Comparison of ENCODE assay signal across 8 cellular contexts in the genomic region with DNA sequence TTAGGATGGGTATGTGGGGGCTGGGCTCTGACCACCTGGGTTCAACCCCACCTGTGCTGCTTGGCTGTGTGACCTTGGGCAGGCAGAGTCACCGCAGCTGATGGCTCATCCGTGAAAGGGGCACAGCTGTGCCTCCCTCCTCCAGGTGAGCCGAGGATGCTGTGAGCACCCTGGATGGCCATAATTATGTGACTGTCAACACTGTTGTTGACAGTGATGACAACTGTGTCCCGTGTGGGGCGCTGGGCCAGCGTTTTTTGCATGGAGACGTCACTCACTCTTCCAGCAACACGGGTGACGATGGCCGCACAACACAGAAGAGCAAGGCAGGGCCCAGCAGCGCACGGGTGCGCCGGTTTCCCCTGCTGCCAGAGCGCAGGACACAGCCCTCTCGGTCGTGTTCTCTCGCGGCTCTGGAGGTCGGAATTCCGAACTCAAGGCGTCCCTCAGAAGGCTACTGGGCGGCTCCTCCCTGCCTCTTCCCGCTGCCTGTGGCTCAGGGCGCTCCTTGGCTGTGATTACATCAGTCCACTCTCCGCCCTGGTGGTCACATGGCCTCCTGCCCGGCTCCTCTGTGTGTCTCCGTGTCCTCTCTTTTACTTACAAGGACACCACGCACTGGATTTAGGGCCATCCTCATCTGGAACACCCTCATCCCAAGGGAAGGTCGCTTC. TPM values are rescaled to one million over a fixed set of nuclear protein-coding genes. Genes with fewer than 3 reads are reported as not detected.
A peak's percentile ranks its signal among the peaks of the same experiment; 100 is the strongest.
DNase-seq lines count a peak whose midpoint lies in the region; ATAC-seq and TF ChIP-seq lines count a peak whose summit lies in the region.

No MANE protein-coding gene starts in this region.

- intact Hi-C loops in right lobe of liver (cut with DNase I) (no loop called here), thyroid gland (cut with DNase I) (no loop called here)

- no peaks in the 10 kb centered on the region for H4K20me1 ChIP-seq in GM23338 (replicated peaks; ENCODE audit: insufficient read depth)

- H3K36me3 ChIP-seq in KOPT-K1 (ENCODE audit: insufficient read depth, low read length) (no peaks in the 10 kb centered on the region; the same call in 1 of the 2 replicates), adipocyte (ENCODE audit: control insufficient read depth, insufficient read depth, low read length, severe bottlenecking) (no peaks in the 10 kb centered on the region), right lobe of liver (peaks cover 0 to 1% (median 0%) of the 10 kb centered on the region in 4 donors), thyroid gland (no peaks in the 10 kb centered on the region), GM23338 (ENCODE audit: insufficient read depth) (no peaks in the 10 kb centered on the region)

- H3F3A ChIP-seq in GM23338 (replicated peaks; ENCODE audit: low read depth) = no peaks in the 10 kb centered on the region

- no peak overlapping the region; the same call in none of the 2 replicates for H3K27ac Mint-ChIP-seq in GM23338

- peak overlapping the region; percentile 41 for H3K9ac ChIP-seq in adipocyte (ENCODE audit: low read length)

- peaks cover 7% of the 10 kb centered on the region for H3K27me3 Mint-ChIP-seq in GM23338 (ENCODE audit: insufficient read depth, low read depth, poor library complexity)

- peaks cover 6% of the 10 kb centered on the region for H3K4me1 Mint-ChIP-seq in GM23338

- peak; percentile 72 for DNase-seq in AG08396 (ENCODE audit: low spot score)
- DNase-seq in adipocyte (ENCODE audit: low read depth) = no peak
- peak in 2 of 3 donors; percentile 59 to 64 for DNase-seq in right lobe of liver
- DNase-seq in thyroid gland = peak; percentile 47 to 60
- no peak for DNase-seq in GM23338 (ENCODE audit: low spot score)
- DNase-seq in SIG-M5 treated with dmso at 0.1 percent for 504 hours (lab: John Stamatoyannopoulos, UW; ENCODE audit: unreplicated experiment) = no peak

- ATAC-seq in right lobe of liver (peak in 1 of 4 donors; percentile 4), GM23338 (no peak), GM18858 (IDR thresholded peaks at IDR 0.05; ENCODE audit: unreplicated experiment) (no peak)

- WGBS in right lobe of liver (ENCODE audit: insufficient coverage, low coverage, low lambda C conversion rate, missing lambda C conversion rate) = 12% methylated on average over 6 of the region's 30 CpGs
- WGBS in thyroid gland, 2 donors = 77 to 79% methylated on average over 20 to 30 of the region's 30 CpGs

- no peaks in the 10 kb centered on the region for H3K9me3 Mint-ChIP-seq in GM23338

- no peaks in the 10 kb centered on the region for H3K9me2 ChIP-seq in GM23338 (ENCODE audit: insufficient read depth)

- H3K9me3 ChIP-seq in KOPT-K1 (ENCODE audit: insufficient read depth, low read length, poor library complexity, severe bottlenecking) (no peaks in the 10 kb centered on the region), adipocyte (ENCODE audit: control insufficient read depth, low read length) (no peaks in the 10 kb centered on the region), right lobe of liver (no peaks in the 10 kb centered on the region), thyroid gland (no peaks in the 10 kb centered on the region)

- peak; percentile 63 for TF ChIP-seq POLR2A in right lobe of liver (IDR thresholded peaks at IDR 0.05)
- peak in 1 of 2 donors; percentile 16 for TF ChIP-seq POLR2A in thyroid gland (IDR thresholded peaks at IDR 0.05)

- H3K4me1 ChIP-seq in adipocyte (ENCODE audit: control insufficient read depth, insufficient read depth, low read length) (peaks cover 29% of the 10 kb centered on the region), right lobe of liver (peaks cover 0 to 37% (median 21%) of the 10 kb centered on the region in 4 donors), thyroid gland (peaks cover 34 to 60% of the 10 kb centered on the region in 2 donors), GM23338 (ENCODE audit: insufficient read depth) (no peaks in the 10 kb centered on the region)

- H3K27me3 ChIP-seq in adipocyte (replicated peaks; ENCODE audit: control insufficient read depth, insufficient read depth, low read length) = peaks cover 15% of the 10 kb centered on the region
- no peaks in the 10 kb centered on the region for H3K27me3 ChIP-seq in right lobe of liver
- H3K27me3 ChIP-seq in thyroid gland = no peaks in the 10 kb centered on the region
- no peaks in the 10 kb centered on the region for H3K27me3 ChIP-seq in GM23338 (ENCODE audit: insufficient read depth)

- H3K4me3 ChIP-seq in adipocyte (ENCODE audit: low read length) (peak overlapping the region; percentile 58), right lobe of liver (peak overlapping the region; percentile 67 to 85 (median 74)), thyroid gland (replicated peaks in 1 of 3) (peak overlapping the region in 1 of 3 donors; percentile 33), GM23338 (no peak overlapping the region)

- H3K27ac ChIP-seq in KOPT-K1 (ENCODE audit: low read depth, low read length, poor library complexity, severe bottlenecking) (peak overlapping the region; percentile 69), right lobe of liver (peak overlapping the region; percentile 90 to 94 (median 93)), thyroid gland (peak overlapping the region; percentile 65 to 91 (median 76)), GM23338 (ENCODE audit: low read depth) (no peak overlapping the region)

- no peak overlapping the region for H3K4me3 Mint-ChIP-seq in GM23338

- H2AFZ ChIP-seq in GM23338 = no peak overlapping the region

- no peaks in the 10 kb centered on the region for H3K36me3 Mint-ChIP-seq in GM23338 (ENCODE audit: low read depth)

- no peaks in the 10 kb centered on the region for H3K79me2 ChIP-seq in GM23338 (replicated peaks; ENCODE audit: insufficient read depth)

- no peak for TF ChIP-seq CTCF in right lobe of liver (IDR thresholded peaks at IDR 0.05)
- TF ChIP-seq CTCF in thyroid gland (IDR thresholded peaks at IDR 0.05) = no peak
- TF ChIP-seq CTCF in GM23338 (conservative IDR thresholded peaks at IDR 0.05; ENCODE audit: low read depth in 2 of 2) = no peak

- H3K4me2 ChIP-seq in GM23338 = no peak overlapping the region

TF ChIP-seq in GM23338, 12 proteins besides CTCF, POLR2A, EP300 and RAD21 (continues in another document):
- TF ChIP-seq JUNB (IDR thresholded peaks at IDR 0.05; ENCODE audit: unreplicated experiment) (no peak), POLR2AphosphoS5 (IDR thresholded peaks at IDR 0.05; ENCODE audit: low read depth) (no peak), EZH2 (IDR thresholded peaks at IDR 0.05; ENCODE audit: low read depth, unreplicated experiment) (no peak), ZNF114 (CRISPR knock-in tag; IDR thresholded peaks at IDR 0.05) (no peak), NANOG (IDR thresholded peaks at IDR 0.05; ENCODE audit: borderline replicate concordance) (no peak), ZNF331 (CRISPR knock-in tag; IDR thresholded peaks at IDR 0.05; ENCODE audit: low read depth) (no peak), CREB1 (CRISPR knock-in tag; IDR thresholded peaks at IDR 0.05; ENCODE audit: low read depth) (no peak)
- TF ChIP-seq, protein P1, sequence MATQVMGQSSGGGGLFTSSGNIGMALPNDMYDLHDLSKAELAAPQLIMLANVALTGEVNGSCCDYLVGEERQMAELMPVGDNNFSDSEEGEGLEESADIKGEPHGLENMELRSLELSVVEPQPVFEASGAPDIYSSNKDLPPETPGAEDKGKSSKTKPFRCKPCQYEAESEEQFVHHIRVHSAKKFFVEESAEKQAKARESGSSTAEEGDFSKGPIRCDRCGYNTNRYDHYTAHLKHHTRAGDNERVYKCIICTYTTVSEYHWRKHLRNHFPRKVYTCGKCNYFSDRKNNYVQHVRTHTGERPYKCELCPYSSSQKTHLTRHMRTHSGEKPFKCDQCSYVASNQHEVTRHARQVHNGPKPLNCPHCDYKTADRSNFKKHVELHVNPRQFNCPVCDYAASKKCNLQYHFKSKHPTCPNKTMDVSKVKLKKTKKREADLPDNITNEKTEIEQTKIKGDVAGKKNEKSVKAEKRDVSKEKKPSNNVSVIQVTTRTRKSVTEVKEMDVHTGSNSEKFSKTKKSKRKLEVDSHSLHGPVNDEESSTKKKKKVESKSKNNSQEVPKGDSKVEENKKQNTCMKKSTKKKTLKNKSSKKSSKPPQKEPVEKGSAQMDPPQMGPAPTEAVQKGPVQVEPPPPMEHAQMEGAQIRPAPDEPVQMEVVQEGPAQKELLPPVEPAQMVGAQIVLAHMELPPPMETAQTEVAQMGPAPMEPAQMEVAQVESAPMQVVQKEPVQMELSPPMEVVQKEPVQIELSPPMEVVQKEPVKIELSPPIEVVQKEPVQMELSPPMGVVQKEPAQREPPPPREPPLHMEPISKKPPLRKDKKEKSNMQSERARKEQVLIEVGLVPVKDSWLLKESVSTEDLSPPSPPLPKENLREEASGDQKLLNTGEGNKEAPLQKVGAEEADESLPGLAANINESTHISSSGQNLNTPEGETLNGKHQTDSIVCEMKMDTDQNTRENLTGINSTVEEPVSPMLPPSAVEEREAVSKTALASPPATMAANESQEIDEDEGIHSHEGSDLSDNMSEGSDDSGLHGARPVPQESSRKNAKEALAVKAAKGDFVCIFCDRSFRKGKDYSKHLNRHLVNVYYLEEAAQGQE (IDR thresholded peaks at IDR 0.05; ENCODE audit: unreplicated experiment) = no peak

RNA-seq across cellular contexts. Expression of gene SH3TC1, which starts 1.3 kb away (rescaled TPM):
- total RNA-seq in right lobe of liver (10 to 100 TPM; 13.2 to 48.0 (median 24.9) TPM), thyroid gland (10 to 100 TPM; 13.5 to 29.5 (median 16.4) TPM)
- total RNA-seq in GM23338 (2014; rRNA removed; shearing (Covaris generic)) = 0.07 TPM in 1 of 2 replicates, not detected in the other
- polyA plus RNA-seq in GM23338 (2016; fragmentation: Nextera tagmentation; extraction: Ambion mirVana) = not detected in 2 replicates

RNA-seq across cellular contexts. Expression of gene ABLIM2, which starts 41.8 kb away (rescaled TPM):
- total RNA-seq in right lobe of liver (1 to 10 TPM in 5 of 6 experiments, under 1 TPM in 1; 0.93 to 3.5 (median 2.3) TPM), thyroid gland (10 to 100 TPM in 2 of 4 donors, 1 to 10 TPM in 2; 9.2 to 24.0 (median 12.3) TPM)
- total RNA-seq in GM23338 (2014; rRNA removed; shearing (Covaris generic)) = 1.0 and 4.3 TPM in 2 replicates
- 0.78 and 1.5 TPM in 2 replicates for polyA plus RNA-seq in GM23338 (2016; fragmentation: Nextera tagmentation; extraction: Ambion mirVana)

Comparison
In these comparisons a context has a peak if more than half of its experiments do, and no peak if none do; other contexts are left out.
1. DNase-seq: peak in AG08396 (single experiment), right lobe of liver (2 of 3) and thyroid gland (2 of 2); none in adipocyte (single experiment), GM23338 (single experiment) and SIG-M5 treated with dmso at 0.1 percent for 504 hours (single experiment).
2. RNA of gene SH3TC1, which starts 1.3 kb away (total RNA-seq): 13.2 to 48.0 TPM in right lobe of liver and 13.5 to 29.5 TPM in thyroid gland; 0.07 TPM in GM23338; every median in the first group is over 10 times any median in the second.